In the genomic region with DNA sequence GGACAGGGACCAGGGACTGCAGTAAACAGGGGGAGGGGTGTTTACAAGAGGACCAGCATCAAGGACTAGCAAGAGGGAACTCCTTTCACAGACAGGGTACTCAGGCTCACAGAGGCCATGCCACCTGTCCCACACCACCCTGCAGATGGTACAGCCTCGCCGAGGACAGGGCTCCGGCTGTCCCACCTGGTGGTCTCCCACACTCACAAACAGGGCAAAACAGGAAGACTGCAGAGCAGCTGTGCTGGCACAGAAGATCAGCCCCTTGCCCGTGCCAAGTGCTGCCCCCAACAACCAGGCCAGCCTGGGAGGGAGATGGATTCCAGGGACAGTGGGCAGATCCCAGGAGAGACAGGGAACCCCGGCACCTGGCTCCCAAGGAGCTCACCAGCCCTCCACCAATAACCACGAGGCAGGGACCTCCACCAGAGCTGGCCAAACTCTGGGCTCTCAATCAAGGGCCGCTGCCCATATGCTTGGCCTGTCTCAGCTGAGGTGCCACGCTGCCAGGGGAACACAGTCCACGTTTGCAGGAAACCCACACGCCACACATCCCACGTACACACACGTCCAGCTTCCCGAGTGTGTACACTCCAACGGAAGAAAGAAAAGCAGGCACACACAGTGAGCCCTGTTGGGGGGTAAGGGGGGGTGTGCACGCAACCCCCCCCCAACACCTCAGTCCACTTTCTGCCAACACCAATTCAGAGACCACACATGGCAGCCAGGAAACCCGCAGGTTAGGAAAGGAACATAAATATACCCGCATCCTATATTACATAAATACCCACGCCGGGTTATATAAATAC, we compare ENCODE assay signal across 3 cellular contexts.
TF ChIP-seq lines count a peak whose summit lies in the region.

No MANE protein-coding gene starts in this region.

TF ChIP-seq in SK-N-SH, 30 proteins besides CTCF, POLR2A, EP300 and RAD21:
- TF ChIP-seq, protein P1, sequence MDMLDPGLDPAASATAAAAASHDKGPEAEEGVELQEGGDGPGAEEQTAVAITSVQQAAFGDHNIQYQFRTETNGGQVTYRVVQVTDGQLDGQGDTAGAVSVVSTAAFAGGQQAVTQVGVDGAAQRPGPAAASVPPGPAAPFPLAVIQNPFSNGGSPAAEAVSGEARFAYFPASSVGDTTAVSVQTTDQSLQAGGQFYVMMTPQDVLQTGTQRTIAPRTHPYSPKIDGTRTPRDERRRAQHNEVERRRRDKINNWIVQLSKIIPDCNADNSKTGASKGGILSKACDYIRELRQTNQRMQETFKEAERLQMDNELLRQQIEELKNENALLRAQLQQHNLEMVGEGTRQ (IDR thresholded peaks at IDR 0.05; ENCODE audit: borderline replicate concordance, low read depth, low read length): no peak
- TF ChIP-seq NRF1 (IDR thresholded peaks at IDR 0.05; ENCODE audit: low read depth, low read length) (no peak), GABPA (IDR thresholded peaks at IDR 0.05; ENCODE audit: low read depth) (no peak)

TF ChIP-seq in SK-N-SH treated with all-trans-retinoic acid at 6 μM for 48 hours, 23 proteins besides CTCF, POLR2A, EP300 and RAD21:
- TF ChIP-seq ZC3H10 (CRISPR knock-in tag; IDR thresholded peaks at IDR 0.05) (no peak), CSRNP3 (CRISPR knock-in tag; IDR thresholded peaks at IDR 0.05) (no peak), CSDC2 (CRISPR knock-in tag; IDR thresholded peaks at IDR 0.05) (no peak), SNAI2 (CRISPR knock-in tag; IDR thresholded peaks at IDR 0.05) (no peak), PPARA (CRISPR knock-in tag; IDR thresholded peaks at IDR 0.05; ENCODE audit: borderline replicate concordance) (no peak), TCF4 (CRISPR knock-in tag; IDR thresholded peaks at IDR 0.05; ENCODE audit: borderline replicate concordance) (no peak), ZNF70 (CRISPR knock-in tag; IDR thresholded peaks at IDR 0.05) (no peak), ZNF565 (CRISPR knock-in tag; conservative IDR thresholded peaks at IDR 0.05; ENCODE audit: low read depth) (no peak), ISL1 (CRISPR knock-in tag; IDR thresholded peaks at IDR 0.05) (no peak), TSHZ2 (CRISPR knock-in tag; IDR thresholded peaks at IDR 0.05) (no peak), ZFP30 (CRISPR knock-in tag; IDR thresholded peaks at IDR 0.05) (no peak), TOX (CRISPR knock-in tag; IDR thresholded peaks at IDR 0.05; ENCODE audit: borderline replicate concordance) (no peak)
- TF ChIP-seq, protein P2, sequence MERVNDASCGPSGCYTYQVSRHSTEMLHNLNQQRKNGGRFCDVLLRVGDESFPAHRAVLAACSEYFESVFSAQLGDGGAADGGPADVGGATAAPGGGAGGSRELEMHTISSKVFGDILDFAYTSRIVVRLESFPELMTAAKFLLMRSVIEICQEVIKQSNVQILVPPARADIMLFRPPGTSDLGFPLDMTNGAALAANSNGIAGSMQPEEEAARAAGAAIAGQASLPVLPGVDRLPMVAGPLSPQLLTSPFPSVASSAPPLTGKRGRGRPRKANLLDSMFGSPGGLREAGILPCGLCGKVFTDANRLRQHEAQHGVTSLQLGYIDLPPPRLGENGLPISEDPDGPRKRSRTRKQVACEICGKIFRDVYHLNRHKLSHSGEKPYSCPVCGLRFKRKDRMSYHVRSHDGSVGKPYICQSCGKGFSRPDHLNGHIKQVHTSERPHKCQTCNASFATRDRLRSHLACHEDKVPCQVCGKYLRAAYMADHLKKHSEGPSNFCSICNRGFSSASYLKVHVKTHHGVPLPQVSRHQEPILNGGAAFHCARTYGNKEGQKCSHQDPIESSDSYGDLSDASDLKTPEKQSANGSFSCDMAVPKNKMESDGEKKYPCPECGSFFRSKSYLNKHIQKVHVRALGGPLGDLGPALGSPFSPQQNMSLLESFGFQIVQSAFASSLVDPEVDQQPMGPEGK (CRISPR knock-in tag; IDR thresholded peaks at IDR 0.05; ENCODE audit: borderline replicate concordance): no peak
- TF ChIP-seq, protein P3, sequence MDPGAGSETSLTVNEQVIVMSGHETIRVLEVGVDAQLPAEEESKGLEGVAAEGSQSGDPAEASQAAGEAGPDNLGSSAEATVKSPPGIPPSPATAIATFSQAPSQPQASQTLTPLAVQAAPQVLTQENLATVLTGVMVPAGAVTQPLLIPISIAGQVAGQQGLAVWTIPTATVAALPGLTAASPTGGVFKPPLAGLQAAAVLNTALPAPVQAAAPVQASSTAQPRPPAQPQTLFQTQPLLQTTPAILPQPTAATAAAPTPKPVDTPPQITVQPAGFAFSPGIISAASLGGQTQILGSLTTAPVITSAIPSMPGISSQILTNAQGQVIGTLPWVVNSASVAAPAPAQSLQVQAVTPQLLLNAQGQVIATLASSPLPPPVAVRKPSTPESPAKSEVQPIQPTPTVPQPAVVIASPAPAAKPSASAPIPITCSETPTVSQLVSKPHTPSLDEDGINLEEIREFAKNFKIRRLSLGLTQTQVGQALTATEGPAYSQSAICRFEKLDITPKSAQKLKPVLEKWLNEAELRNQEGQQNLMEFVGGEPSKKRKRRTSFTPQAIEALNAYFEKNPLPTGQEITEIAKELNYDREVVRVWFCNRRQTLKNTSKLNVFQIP (CRISPR knock-in tag; IDR thresholded peaks at IDR 0.05; ENCODE audit: borderline replicate concordance, low read depth): no peak

TF ChIP-seq in endothelial cell of umbilical vein, 7 proteins besides CTCF, POLR2A, EP300 and RAD21:
- TF ChIP-seq, protein P4, sequence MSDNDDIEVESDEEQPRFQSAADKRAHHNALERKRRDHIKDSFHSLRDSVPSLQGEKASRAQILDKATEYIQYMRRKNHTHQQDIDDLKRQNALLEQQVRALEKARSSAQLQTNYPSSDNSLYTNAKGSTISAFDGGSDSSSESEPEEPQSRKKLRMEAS (IDR thresholded peaks at IDR 0.05; ENCODE audit: insufficient read depth, insufficient read length): no peak
- TF ChIP-seq JUN (IDR thresholded peaks at IDR 0.05; ENCODE audit: borderline replicate concordance, insufficient read depth, insufficient read length, low read depth) (no peak), POLR2AphosphoS5 (IDR thresholded peaks at IDR 0.05; ENCODE audit: insufficient read depth, low read depth, low read length) (no peak), FOS (IDR thresholded peaks at IDR 0.05; ENCODE audit: borderline replicate concordance, insufficient read depth, low read length) (no peak), GATA2 (IDR thresholded peaks at IDR 0.05; ENCODE audit: insufficient read depth, insufficient read length, low read depth, low read length) (no peak), EZH2 (IDR thresholded peaks at IDR 0.05; ENCODE audit: borderline replicate concordance, low read depth, low read length, severe bottlenecking) (no peak), MYC (IDR thresholded peaks at IDR 0.05; ENCODE audit: low read depth, low read length) (no peak)
